ENCODE assay signal across 23 cellular contexts in genomic region chr10:27664464-27664863, GRCh38.
"Had no signal": no experiment of that assay in that cellular context is flagged by ENCODE, and none has a peak within 500 bp of the region (broad histone marks: within the 10 kb centered on the region; RNA-seq: fewer than 3 reads in every experiment).

No MANE protein-coding gene starts in this region.

- H3K4me1 ChIP-seq: breast epithelium, esophagus muscularis mucosa, pancreas, upper lobe of left lung had no signal

- ATAC-seq: activated T-cell treated with anti-CD3 and anti-CD28 coated beads, Interleukin-2, amount 50 U/mL, for 4 hours; left ventricle myocardium superior; natural killer cell treated with Interleukin-12 subunit alpha and Interleukin-12 subunit beta and Interleukin-15 and Interleukin-18, amount 100 ng/mL, for 72 hours; psoas muscle; right cardiac atrium; stimulated activated naive CD8-positive, alpha-beta T cell treated with anti-CD3 and anti-CD28 coated beads, Interleukin-15, Interleukin-2, amounts not matched to agents 100 U/mL and 50 U/mL, for 24 hours had no signal

- H3K4me2 ChIP-seq: hepatocyte had no signal

- DNase-seq: activated CD4-positive, alpha-beta T cell treated with anti-CD3 and anti-CD28 coated beads for 1 hour; activated CD4-positive, alpha-beta T cell treated with anti-CD3 and anti-CD28 coated beads, Interleukin-2, amount 50 U/mL, for 1 hour; activated CD8-positive, alpha-beta memory T cell treated with anti-CD3 and anti-CD28 coated beads for 24 hours; activated CD8-positive, alpha-beta memory T cell treated with anti-CD3 and anti-CD28 coated beads, Interleukin-2, amount 50 U/mL, for 4 hours; activated naive CD4-positive, alpha-beta T cell treated with Interleukin-2 at 50 U/mL for 16 hours; activated naive CD8-positive, alpha-beta T cell treated with anti-CD3 and anti-CD28 coated beads, Interleukin-2, amount 10 ng/mL, durations not matched to agents 7 days and 5 days; activated T-cell treated with anti-CD3 and anti-CD28 coated beads, Interleukin-2, amount 50 U/mL, for 4 hours; amniotic stem cell; dorsolateral prefrontal cortex; glutamatergic neuron; left ventricle myocardium superior; mammary epithelial cell; pancreas; psoas muscle; right cardiac atrium; stimulated activated CD4-positive, alpha-beta T cell treated with anti-CD3 and anti-CD28 coated beads, Interleukin-4, amount 100 ng/mL, for 24 hours; stimulated activated naive CD8-positive, alpha-beta T cell treated with anti-CD3 and anti-CD28 coated beads, Interleukin-15, Interleukin-2, amounts not matched to agents 100 U/mL and 50 U/mL, for 24 hours; upper lobe of left lung had no signal

- H2AFZ ChIP-seq: hepatocyte had no signal

- H3K27ac ChIP-seq: breast epithelium, dorsolateral prefrontal cortex, esophagus muscularis mucosa, hepatocyte, neutrophil, pancreas, psoas muscle, upper lobe of left lung had no signal

- H3K9me3 ChIP-seq: breast epithelium, esophagus muscularis mucosa, neutrophil, pancreas, psoas muscle, upper lobe of left lung had no signal

- H3K4me3 ChIP-seq: breast epithelium, dorsolateral prefrontal cortex, esophagus muscularis mucosa, hepatocyte, pancreas, psoas muscle, upper lobe of left lung had no signal

- H3K27me3 ChIP-seq: breast epithelium, esophagus muscularis mucosa, hepatocyte, neutrophil, pancreas, upper lobe of left lung had no signal

- H3K36me3 ChIP-seq: breast epithelium, esophagus muscularis mucosa, neutrophil, pancreas, upper lobe of left lung had no signal

- H3K79me2 ChIP-seq: hepatocyte had no signal
